In the genomic region with DNA sequence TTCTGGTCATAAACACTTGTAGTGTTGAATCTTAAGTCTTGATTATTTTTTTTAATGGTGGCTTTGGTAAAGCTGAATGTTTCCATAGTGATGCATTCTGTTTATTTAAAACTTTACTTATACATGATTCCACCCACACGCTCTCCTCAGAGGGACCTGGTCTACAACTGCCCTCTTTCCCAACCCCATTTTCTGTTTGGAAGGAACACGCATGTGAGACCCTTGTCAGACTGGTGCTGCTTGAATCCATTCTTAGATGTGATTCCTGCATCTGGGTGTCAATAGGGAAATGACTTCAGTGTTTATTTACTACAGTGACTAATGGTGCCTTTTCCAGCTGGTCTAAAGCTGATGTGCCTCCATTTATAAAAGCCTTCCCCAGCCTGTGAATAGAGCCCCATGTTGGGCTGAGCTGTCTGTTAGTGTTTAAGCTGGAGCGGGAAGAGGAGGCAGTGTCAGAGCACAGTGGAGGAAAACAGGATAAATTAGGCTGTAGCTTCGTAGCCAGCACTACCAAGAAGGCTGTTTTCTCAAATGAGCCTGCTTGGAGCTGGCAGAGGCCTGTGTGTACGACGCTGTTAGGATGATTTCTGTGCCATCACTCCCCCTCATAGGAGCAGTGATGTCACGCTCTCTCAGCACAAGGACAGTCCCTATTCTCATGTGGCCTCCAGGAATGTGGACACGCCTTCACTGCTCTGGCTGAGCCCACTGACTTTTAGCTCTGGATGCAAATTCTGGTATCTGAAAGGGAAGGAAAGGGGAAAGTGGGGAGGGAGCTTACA, we compare ENCODE assay signal across 9 cellular contexts. TPM values are rescaled to one million over a fixed set of nuclear protein-coding genes. Genes with fewer than 3 reads are reported as not detected.
A peak's percentile ranks its signal among the peaks of the same experiment; 100 is the strongest.
DNase-seq lines count a peak whose midpoint lies in the region; TF ChIP-seq lines count a peak whose summit lies in the region.
"Had no signal": no experiment of that assay in that cellular context is flagged by ENCODE, and none has a peak within 500 bp of the region (broad histone marks: within the 10 kb centered on the region; RNA-seq: fewer than 3 reads in every experiment).

No MANE protein-coding gene starts in this region.

- H3K27ac ChIP-seq in uterus: peak overlapping the region; percentile 90 to 93

- TF ChIP-seq CTCF in uterus (IDR thresholded peaks at IDR 0.05): no peak

- peak; percentile 31 for DNase-seq in NCI-H2227 (lab: John Stamatoyannopoulos, UW; ENCODE audit: unreplicated experiment)
- no peak for DNase-seq in NCI-H2227 treated with DMSO at 0.1 percent for 48 hours (lab: John Stamatoyannopoulos, UW)
- DNase-seq in fibroblast of peridontal ligament (ENCODE audit: extremely low read depth): peak; percentile 67
- peak; percentile 53 for DNase-seq in myocyte (ENCODE audit: low read depth)
- peak; percentile 64 to 70 for DNase-seq in uterus
- DNase-seq in NCI-H1694 (lab: John Stamatoyannopoulos, UW): no peak
- DNase-seq in stimulated activated CD4-positive, alpha-beta T cell treated with anti-CD3 and anti-CD28 coated beads, Interleukin-15, amount 100 ng/mL, for 24 hours: no peak
- no peak for DNase-seq in stimulated activated naive CD4-positive, alpha-beta T cell (lab: John Stamatoyannopoulos, UW)
- DNase-seq: effector memory CD8-positive, alpha-beta T cell had no signal

- H3K4me3 ChIP-seq in uterus: no peak overlapping the region

- no peaks in the 10 kb centered on the region for H3K9me3 ChIP-seq in uterus

- H3K4me1 ChIP-seq in uterus: peaks cover 24 to 46% of the 10 kb centered on the region in 2 donors

- intact Hi-C loops in uterus (cut with DNase I; ENCODE audit: low total_unique reads): no loop called here

- no peaks in the 10 kb centered on the region for H3K27me3 ChIP-seq in uterus

- peak in 1 of 2 donors; percentile 35 for TF ChIP-seq POLR2A in uterus (IDR thresholded peaks at IDR 0.05)

- H3K36me3 ChIP-seq in uterus: no peaks in the 10 kb centered on the region

RNA-seq across cellular contexts. Expression of gene C11orf96, which starts 18.9 kb away (rescaled TPM):
- 0.16 and 5.6 TPM in 2 replicates for total RNA-seq in myocyte
- 1.6 TPM for polyA plus RNA-seq in myocyte (2012)
- 100 to 1,000 TPM in 3 of 4 donors, 10 to 100 TPM in 1; 38.2 to 331 (median 230) TPM for total RNA-seq in uterus

RNA-seq across cellular contexts. Expression of gene ALKBH3, which starts 42.9 kb away (rescaled TPM):
- 15.0 and 28.3 TPM in 2 replicates for total RNA-seq in myocyte
- 25.4 TPM for polyA plus RNA-seq in myocyte (2012)
- 10 to 100 TPM; 39.6 to 75.3 (median 55.7) TPM for total RNA-seq in uterus

Comparison
In these comparisons a context has a peak if more than half of its experiments do, and no peak if none do; other contexts are left out.
1. DNase-seq: peak in NCI-H2227 (single experiment), fibroblast of peridontal ligament (single experiment), myocyte (single experiment) and uterus (2 of 2); none in NCI-H2227 treated with DMSO at 0.1 percent for 48 hours (single experiment), NCI-H1694 (single experiment), stimulated activated CD4-positive, alpha-beta T cell treated with anti-CD3 and anti-CD28 coated beads, Interleukin-15, amount 100 ng/mL, for 24 hours (single experiment) and stimulated activated naive CD4-positive, alpha-beta T cell (0 of 6).